8 cellular contexts compared by ENCODE assay signal in the genomic region with DNA sequence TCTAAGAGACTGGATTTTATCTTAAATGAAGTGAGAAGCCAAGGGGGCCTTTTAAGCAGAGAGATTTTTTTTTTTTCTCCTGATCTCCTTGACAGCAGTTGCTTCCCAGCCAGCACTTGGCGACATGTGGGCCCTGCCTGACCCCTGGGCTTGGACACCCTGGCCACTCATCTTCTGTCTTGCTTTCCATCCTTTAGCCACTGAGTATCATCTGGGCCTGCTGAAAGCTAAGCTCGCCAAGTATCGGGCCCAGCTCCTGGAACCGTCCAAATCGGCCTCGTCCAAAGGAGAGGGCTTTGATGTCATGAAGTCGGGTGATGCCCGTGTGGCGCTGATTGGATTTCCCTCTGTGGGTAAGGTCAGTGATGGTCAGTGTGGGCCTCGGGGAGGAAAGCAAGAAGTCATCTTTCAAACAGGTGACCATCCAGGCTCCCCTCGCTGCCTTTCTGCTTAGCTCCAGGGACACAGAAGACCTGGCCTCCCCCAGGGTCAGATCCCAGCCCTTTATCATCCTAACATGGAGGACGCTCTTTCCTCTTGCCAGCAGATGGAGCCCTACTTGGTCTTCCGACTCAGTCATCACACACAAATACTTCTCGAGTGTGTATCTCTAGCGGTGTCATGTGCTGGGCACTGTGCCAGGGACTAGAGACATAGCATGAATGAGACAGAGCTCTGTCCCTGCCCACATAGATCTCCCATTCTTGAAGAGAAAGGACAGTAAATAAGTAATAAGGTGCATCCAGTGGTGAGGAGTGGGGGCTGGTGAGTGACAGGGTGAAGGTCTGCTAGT. TPM values are rescaled to one million over a fixed set of nuclear protein-coding genes. Genes with fewer than 3 reads are reported as not detected.
DNase-seq lines count a peak whose midpoint lies in the region; ATAC-seq and TF ChIP-seq lines count a peak whose summit lies in the region.

No MANE protein-coding gene starts in this region.

- no peak overlapping the region for H3K4me3 ChIP-seq in astrocyte of the cerebellum (ENCODE audit: low read depth, low read length)

- ATAC-seq in left lobe of liver: peak; percentile 47
- ATAC-seq in HG02571 (IDR thresholded peaks at IDR 0.05; ENCODE audit: unreplicated experiment): no peak

- peak; percentile 17 for DNase-seq in NCI-H146 (lab: John Stamatoyannopoulos, UW)
- DNase-seq in NCI-H146 treated with DMSO at 0.1 percent for 48 hours (lab: John Stamatoyannopoulos, UW; ENCODE audit: unreplicated experiment): no peak
- DNase-seq in astrocyte of the cerebellum (ENCODE audit: low read depth): peak; percentile 8
- DNase-seq in left lobe of liver (ENCODE audit: low spot score): no peak
- no peak for DNase-seq in stimulated activated naive CD4-positive, alpha-beta T cell treated with Interleukin-2 at 50 U/mL for 16 hours (lab: John Stamatoyannopoulos, UW)
- no peak for DNase-seq in NCI-H1436 treated with DMSO at 0.1 percent for 48 hours (lab: John Stamatoyannopoulos, UW)

- peak; percentile 35; the same call in 1 of the 2 replicates for TF ChIP-seq CTCF in LNCAP (IDR thresholded peaks at IDR 0.05)
- peak; percentile 54 for TF ChIP-seq CTCF in astrocyte of the cerebellum (IDR thresholded peaks at IDR 0.05; ENCODE audit: low read depth, low read length, missing control alignments)

- in situ Hi-C loops in astrocyte of the cerebellum (cut with HindIII; ENCODE audit: low sequenced_read_pairs): no loop called here

RNA-seq across cellular contexts. Expression of gene DRG2, which starts 6.1 kb away (rescaled TPM):
- total RNA-seq in left lobe of liver: 13.0 TPM

RNA-seq across cellular contexts. Expression of gene MYO15A, which starts 14.7 kb away (rescaled TPM):
- 6.0 TPM for total RNA-seq in left lobe of liver

RNA-seq across cellular contexts. Expression of gene GID4, which starts 54.6 kb away (rescaled TPM):
- 5.6 TPM for total RNA-seq in left lobe of liver

RNA-seq across cellular contexts. Expression of gene ATPAF2, which starts 54.8 kb away (rescaled TPM):
- total RNA-seq in left lobe of liver: 25.9 TPM

Comparison
In these comparisons a context has a peak if more than half of its experiments do, and no peak if none do; other contexts are left out.
1. DNase-seq: peak in NCI-H146 (single experiment) and astrocyte of the cerebellum (single experiment); none in NCI-H146 treated with DMSO at 0.1 percent for 48 hours (single experiment), left lobe of liver (single experiment), stimulated activated naive CD4-positive, alpha-beta T cell treated with Interleukin-2 at 50 U/mL for 16 hours (single experiment) and NCI-H1436 treated with DMSO at 0.1 percent for 48 hours (single experiment).